ENCODE assay signal across 8 cellular contexts in genomic region chrX:48695925-48696300, GRCh38. TPM values are rescaled to one million over a fixed set of nuclear protein-coding genes. Genes with fewer than 3 reads are reported as not detected.
A peak's percentile ranks its signal among the peaks of the same experiment; 100 is the strongest.
DNase-seq lines count a peak whose midpoint lies in the region; ATAC-seq and TF ChIP-seq lines count a peak whose summit lies in the region.

No MANE protein-coding gene starts in this region.

- no peak for ATAC-seq in body of pancreas
- no peak for ATAC-seq in GM18505 (IDR thresholded peaks at IDR 0.05; ENCODE audit: unreplicated experiment)

- H3K4me1 ChIP-seq in body of pancreas (peaks cover 7% of the 10 kb centered on the region), liver (ENCODE audit: control insufficient read depth in 4 of 4, insufficient read depth in 4 of 4, low read length in 3 of 4) (peaks cover 3 to 14% (median 11%) of the 10 kb centered on the region in 4 donors), tibial nerve (peaks cover 0 to 19% (median 0%) of the 10 kb centered on the region in 4 donors)

- peak overlapping the region; percentile 60 for H3K4me3 ChIP-seq in HL-60 (replicated peaks; ENCODE audit: insufficient read depth, low read length)
- peak overlapping the region; percentile 12 to 23 for H3K4me3 ChIP-seq in body of pancreas
- peak overlapping the region; percentile 27 to 87 (median 63) for H3K4me3 ChIP-seq in liver (ENCODE audit: low read depth in 1 of 3, low read length in 3 of 3)
- peak overlapping the region; percentile 30 to 84 (median 52) for H3K4me3 ChIP-seq in tibial nerve

- WGBS in body of pancreas, 2 donors = 4% methylated on average over 8 of the region's 8 CpGs; no CpG with 5 or more reads in 1 of the 2 donors
- 1% methylated on average over 8 of the region's 8 CpGs for WGBS in liver
- WGBS in tibial nerve, 2 donors = 0 to 53% methylated on average over 1 to 8 of the region's 8 CpGs

- H3K9ac ChIP-seq in liver (ENCODE audit: low read depth in 1 of 2, low read length in 2 of 2) = peak overlapping the region; percentile 47 to 88

- intact Hi-C loops in Calu3 (cut with micrococcal nuclease; ENCODE audit: unreplicated experiment) (no loop called here), body of pancreas (cut with DNase I) (no loop called here)

- DNase-seq in Calu3 = no peak
- DNase-seq in HL-60 (ENCODE audit: low read depth in 1 of 2, low spot score in 1 of 2) = no peak
- no peak for DNase-seq in body of pancreas
- no peak for DNase-seq in tibial nerve (ENCODE audit: low spot score in 2 of 2)
- no peak for DNase-seq in NCI-H446 (lab: John Stamatoyannopoulos, UW)
- DNase-seq in HCEC 1CT = no peak

- H3K36me3 Mint-ChIP-seq in Calu3 (ENCODE audit: insufficient read depth, unreplicated experiment) = peaks cover 30% of the 10 kb centered on the region

- no peaks in the 10 kb centered on the region for H3K27me3 ChIP-seq in HL-60 (ENCODE audit: insufficient read depth, poor library complexity, severe bottlenecking)
- H3K27me3 ChIP-seq in body of pancreas = no peaks in the 10 kb centered on the region
- no peaks in the 10 kb centered on the region for H3K27me3 ChIP-seq in liver (ENCODE audit: control insufficient read depth in 4 of 4, insufficient read depth in 4 of 4, low read length in 3 of 4)
- peaks cover 0 to 4% of the 10 kb centered on the region in 2 donors for H3K27me3 ChIP-seq in tibial nerve

- H3K4me3 Mint-ChIP-seq in Calu3 (ENCODE audit: low read depth, unreplicated experiment) = peak overlapping the region; percentile 82

- H3K9me3 ChIP-seq in body of pancreas = no peaks in the 10 kb centered on the region
- no peaks in the 10 kb centered on the region for H3K9me3 ChIP-seq in liver (ENCODE audit: control insufficient read depth in 4 of 4, low read length in 3 of 4)
- no peaks in the 10 kb centered on the region for H3K9me3 ChIP-seq in tibial nerve

- CTCF ChIA-PET in Calu3 (lab: Charles Lee) = interaction anchor here (0.6 to 1.4 kb wide), 2 partner anchors 47 to 224 kb away, joined by 3 read pairs; no protein-coding TSS in a partner anchor

- TF ChIP-seq CTCF in Calu3 (IDR thresholded peaks at IDR 0.05; ENCODE audit: unreplicated experiment) (no peak), HL-60 (IDR thresholded peaks at IDR 0.05; ENCODE audit: insufficient read depth, low read length) (no peak), body of pancreas (IDR thresholded peaks at IDR 0.05) (no peak), liver (IDR thresholded peaks at IDR 0.05; ENCODE audit: low read depth, low read length, missing input control) (no peak), tibial nerve (IDR thresholded peaks at IDR 0.05) (no peak)

- H3K27ac Mint-ChIP-seq in Calu3 (ENCODE audit: unreplicated experiment) = peak overlapping the region; percentile 92

- TF ChIP-seq POLR2A in body of pancreas (IDR thresholded peaks at IDR 0.05) (no peak), tibial nerve (IDR thresholded peaks at IDR 0.05) (no peak), GM18505 (IDR thresholded peaks at IDR 0.05; ENCODE audit: borderline replicate concordance, extremely low read depth, insufficient read depth, insufficient read length) (no peak)

- H3K27ac ChIP-seq in HL-60 (replicated peaks) (peak overlapping the region; percentile 76), body of pancreas (peak overlapping the region; percentile 87 to 94 (median 90)), liver (ENCODE audit: low read depth in 1 of 2, low read length in 2 of 2) (peak overlapping the region; percentile 89 to 91), tibial nerve (peak overlapping the region; percentile 89 to 96 (median 90))

- H3K36me3 ChIP-seq in body of pancreas (replicated peaks in 1 of 2; ENCODE audit: insufficient read depth in 1 of 2, low read depth in 2 of 2) (no peaks in the 10 kb centered on the region), liver (ENCODE audit: control insufficient read depth in 4 of 4, insufficient read depth in 3 of 4, low read depth in 1 of 4, low read length in 3 of 4) (peaks cover 0 to 7% (median 0%) of the 10 kb centered on the region in 4 donors), tibial nerve (peaks cover 0 to 22% (median 0%) of the 10 kb centered on the region in 3 donors)

- no TSS peak for BruUV-seq in Calu3 (replicated peaks; lab: Mats Ljungman, UMichigan)

- peaks cover 14% of the 10 kb centered on the region for H3K27me3 Mint-ChIP-seq in Calu3 (ENCODE audit: unreplicated experiment)

- TF ChIP-seq EP300 in tibial nerve (IDR thresholded peaks at IDR 0.05) = no peak

- TF ChIP-seq RAD21 in liver (IDR thresholded peaks at IDR 0.05) = no peak

- no peaks in the 10 kb centered on the region for H3K4me1 Mint-ChIP-seq in Calu3 (ENCODE audit: low read depth, unreplicated experiment)

- H3K9me3 Mint-ChIP-seq in Calu3 (ENCODE audit: low read depth, unreplicated experiment) = no peaks in the 10 kb centered on the region

TF ChIP-seq in liver, 16 proteins besides CTCF, POLR2A, EP300 and RAD21:
- TF ChIP-seq REST (IDR thresholded peaks at IDR 0.05) (no peak), SP1 (IDR thresholded peaks at IDR 0.05) (no peak), ZBTB33 (IDR thresholded peaks at IDR 0.05) (no peak), EGR1 (IDR thresholded peaks at IDR 0.05; ENCODE audit: low read depth in 2 of 2) (no peak), JUND (IDR thresholded peaks at IDR 0.05) (no peak), TAF1 (conservative IDR thresholded peaks at IDR 0.05) (no peak), GABPA (IDR thresholded peaks at IDR 0.05 in 1 of 2, conservative IDR thresholded peaks at IDR 0.05 in 1 of 2) (no peak), RXRA (IDR thresholded peaks at IDR 0.05) (no peak), FOXA1 (IDR thresholded peaks at IDR 0.05) (no peak)
- TF ChIP-seq, protein P1, sequence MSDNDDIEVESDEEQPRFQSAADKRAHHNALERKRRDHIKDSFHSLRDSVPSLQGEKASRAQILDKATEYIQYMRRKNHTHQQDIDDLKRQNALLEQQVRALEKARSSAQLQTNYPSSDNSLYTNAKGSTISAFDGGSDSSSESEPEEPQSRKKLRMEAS (IDR thresholded peaks at IDR 0.05) = no peak

RNA-seq across cellular contexts. Expression of gene SUV39H1, which starts 0.6 kb away (rescaled TPM):
- total RNA-seq in Calu3 (2022) (20.8 and 23.3 TPM in 2 replicates), body of pancreas (1 to 10 TPM; 2.1 to 2.6 TPM), liver (1 to 10 TPM; 4.0 to 5.8 TPM), tibial nerve (10 to 100 TPM in 1 of 4 donors, 1 to 10 TPM in 3; 4.2 to 10.0 (median 5.2) TPM)
- polyA plus RNA-seq in liver = 1 to 10 TPM; 3.2 to 3.5 TPM

RNA-seq across cellular contexts. Expression of gene WAS, which starts 12.3 kb away (rescaled TPM):
- total RNA-seq in Calu3 (2022) (1.1 TPM in 1 of 2 replicates, not detected in the other), body of pancreas (1 to 10 TPM in 1 of 2 donors, not detected in 1; 1.0 TPM), liver (1 to 10 TPM; 5.1 to 5.6 TPM), tibial nerve (10 to 100 TPM in 2 of 4 donors, 1 to 10 TPM in 2; 3.1 to 32.7 (median 9.8) TPM)
- polyA plus RNA-seq in liver = 1 to 10 TPM; 1.0 to 3.1 TPM
